ENCODE assay signal across 13 cellular contexts in genomic region chr10:15208221-15208620, GRCh38. TPM values are rescaled to one million over a fixed set of nuclear protein-coding genes. Genes with fewer than 3 reads are reported as not detected.
DNase-seq lines count a peak whose midpoint lies in the region; ATAC-seq, FAIRE-seq and TF ChIP-seq lines count a peak whose summit lies in the region.
"Had no signal": no experiment of that assay in that cellular context is flagged by ENCODE, and none has a peak within 500 bp of the region (broad histone marks: within the 10 kb centered on the region; RNA-seq: fewer than 3 reads in every experiment).

No MANE protein-coding gene starts in this region.

- peaks cover under 1% of the 10 kb centered on the region for H3K36me3 Mint-ChIP-seq in CD4-positive, CD25-positive, alpha-beta regulatory T cell
- H3K36me3 Mint-ChIP-seq in CD8-positive, alpha-beta memory T cell, result peaks cover 3 to 9% (median 7%) of the 10 kb centered on the region in 3 donors
- no peaks in the 10 kb centered on the region for H3K36me3 Mint-ChIP-seq in activated CD8-positive, alpha-beta T cell treated with anti-CD3 and anti-CD28 coated beads for 36 hours (ENCODE audit: low read depth)
- peaks cover 0 to 7% (median 5%) of the 10 kb centered on the region in 3 donors for H3K36me3 Mint-ChIP-seq in naive thymus-derived CD8-positive, alpha-beta T cell

- 90 to 92% methylated on average over 2 of the region's 2 CpGs for WGBS in pancreas, 2 donors

- peak overlapping the region; percentile 86 to 89 (median 87) for H3K4me3 Mint-ChIP-seq in CD4-positive, CD25-positive, alpha-beta regulatory T cell
- H3K4me3 Mint-ChIP-seq in CD8-positive, alpha-beta memory T cell, result peak overlapping the region; percentile 80 to 92 (median 85)
- peak overlapping the region; percentile 80 for H3K4me3 Mint-ChIP-seq in activated CD8-positive, alpha-beta T cell treated with anti-CD3 and anti-CD28 coated beads for 36 hours
- peak overlapping the region; percentile 63 to 88 (median 82) for H3K4me3 Mint-ChIP-seq in naive thymus-derived CD8-positive, alpha-beta T cell
- H3K4me3 Mint-ChIP-seq: type B pancreatic cell had no signal

- H3K27me3 ChIP-seq in CD4-positive, CD25-positive, alpha-beta regulatory T cell (ENCODE audit: control insufficient read depth, insufficient read depth, low read length), result no peaks in the 10 kb centered on the region
- no peaks in the 10 kb centered on the region for H3K27me3 ChIP-seq in CD8-positive, alpha-beta memory T cell (ENCODE audit: insufficient read depth, low read length, poor library complexity, severe bottlenecking)
- H3K27me3 ChIP-seq in pancreas, result no peaks in the 10 kb centered on the region
- H3K27me3 ChIP-seq: gastroesophageal sphincter had no signal

- peak overlapping the region; percentile 95 to 100 (median 99) for H3K27ac Mint-ChIP-seq in CD4-positive, CD25-positive, alpha-beta regulatory T cell
- H3K27ac Mint-ChIP-seq in CD8-positive, alpha-beta memory T cell, result peak overlapping the region; percentile 94 to 98 (median 96)
- peak overlapping the region; percentile 92 for H3K27ac Mint-ChIP-seq in activated CD8-positive, alpha-beta T cell treated with anti-CD3 and anti-CD28 coated beads for 36 hours
- H3K27ac Mint-ChIP-seq in naive thymus-derived CD8-positive, alpha-beta T cell, result peak overlapping the region; percentile 93 to 99 (median 96)
- H3K27ac Mint-ChIP-seq: type B pancreatic cell had no signal

- H3K27me3 Mint-ChIP-seq in CD4-positive, CD25-positive, alpha-beta regulatory T cell, result no peaks in the 10 kb centered on the region
- no peaks in the 10 kb centered on the region for H3K27me3 Mint-ChIP-seq in CD8-positive, alpha-beta memory T cell
- H3K27me3 Mint-ChIP-seq in activated CD8-positive, alpha-beta T cell treated with anti-CD3 and anti-CD28 coated beads for 36 hours, result no peaks in the 10 kb centered on the region
- H3K27me3 Mint-ChIP-seq in naive thymus-derived CD8-positive, alpha-beta T cell, result no peaks in the 10 kb centered on the region
- H3K27me3 Mint-ChIP-seq: type B pancreatic cell had no signal

- FAIRE-seq in pancreas (lab: Jason Lieb, UNC), result no peak
- no peak for FAIRE-seq in H54 (lab: Jason Lieb, UNC)

- H3K4me3 ChIP-seq in CD4-positive, CD25-positive, alpha-beta regulatory T cell (ENCODE audit: low read depth, low read length), result peak overlapping the region; percentile 82
- peak overlapping the region; percentile 10 for H3K4me3 ChIP-seq in CD8-positive, alpha-beta memory T cell (ENCODE audit: low read length)
- H3K4me3 ChIP-seq in pancreas, result no peak overlapping the region
- H3K4me3 ChIP-seq: smooth muscle cell had no signal

- CTCF ChIA-PET in CD8-positive, alpha-beta memory T cell (lab: Charles Lee), result no interaction called here
- CTCF ChIA-PET in activated CD8-positive, alpha-beta T cell treated with anti-CD3 and anti-CD28 coated beads for 36 hours (lab: Charles Lee), result no interaction called here

- intact Hi-C loops in activated CD8-positive, alpha-beta T cell treated with anti-CD3 and anti-CD28 coated beads for 36 hours (cut with micrococcal nuclease), result loop anchor here (2.0 to 5.0 kb wide), 2 partner anchors 36 to 163 kb away; partner anchors contain the start of gene FAM171A1
- intact Hi-C loops in pancreas (cut with DNase I), result no loop called here

- peaks cover 19 to 71% (median 50%) of the 10 kb centered on the region in 4 donors for H3K4me1 Mint-ChIP-seq in CD4-positive, CD25-positive, alpha-beta regulatory T cell
- H3K4me1 Mint-ChIP-seq in CD8-positive, alpha-beta memory T cell, result peaks cover 47 to 72% (median 55%) of the 10 kb centered on the region in 3 donors
- peaks cover 50% of the 10 kb centered on the region for H3K4me1 Mint-ChIP-seq in activated CD8-positive, alpha-beta T cell treated with anti-CD3 and anti-CD28 coated beads for 36 hours (ENCODE audit: low read depth)
- H3K4me1 Mint-ChIP-seq in naive thymus-derived CD8-positive, alpha-beta T cell, result peaks cover 18 to 68% (median 58%) of the 10 kb centered on the region in 4 donors

- no peaks in the 10 kb centered on the region for H3K36me3 ChIP-seq in CD4-positive, CD25-positive, alpha-beta regulatory T cell (ENCODE audit: control insufficient read depth, insufficient read depth, low read length)
- H3K36me3 ChIP-seq in CD8-positive, alpha-beta memory T cell (ENCODE audit: insufficient read depth, low read length), result no peaks in the 10 kb centered on the region
- peaks cover 0 to 3% (median 0%) of the 10 kb centered on the region in 3 donors for H3K36me3 ChIP-seq in pancreas

- ATAC-seq in CD4-positive, CD25-positive, alpha-beta regulatory T cell (ENCODE audit: low read depth in 2 of 2), result no peak
- ATAC-seq in activated CD8-positive, alpha-beta T cell treated with anti-CD3 and anti-CD28 coated beads for 36 hours, result peak; percentile 21
- peak; percentile 8 to 23 for ATAC-seq in naive thymus-derived CD8-positive, alpha-beta T cell
- ATAC-seq in pancreas, result no peak
- ATAC-seq: gastroesophageal sphincter had no signal

- no peak for TF ChIP-seq POLR2A in H54 (IDR thresholded peaks at IDR 0.05; ENCODE audit: low read depth, low read length)

- POLR2A ChIA-PET in CD8-positive, alpha-beta memory T cell (lab: Charles Lee), result interaction anchor here (0.7 to 1.6 kb wide), 2 partner anchors 10 to 12 kb away, joined by 3 to 4 read pairs; no protein-coding TSS in a partner anchor
- POLR2A ChIA-PET in activated CD8-positive, alpha-beta T cell treated with anti-CD3 and anti-CD28 coated beads for 36 hours (lab: Charles Lee), result interaction anchor here (0.8 to 1.0 kb wide), 3 partner anchors 16 to 110 kb away, joined by 3 to 4 read pairs (median 3); no protein-coding TSS in a partner anchor
- POLR2A ChIA-PET in naive thymus-derived CD8-positive, alpha-beta T cell (lab: Charles Lee), result interaction anchor here (0.6 to 3.1 kb wide), 6 partner anchors 8 to 39 kb away, joined by 3 to 49 read pairs (median 5); partner anchors contain the start of gene NMT2

- H3K9me3 ChIP-seq in CD4-positive, CD25-positive, alpha-beta regulatory T cell (ENCODE audit: control insufficient read depth in 2 of 2, low read length in 2 of 2), result no peaks in the 10 kb centered on the region
- no peaks in the 10 kb centered on the region for H3K9me3 ChIP-seq in CD8-positive, alpha-beta memory T cell (ENCODE audit: low read length)
- no peaks in the 10 kb centered on the region for H3K9me3 ChIP-seq in pancreas
- H3K9me3 ChIP-seq: gastroesophageal sphincter had no signal

- H3K4me1 ChIP-seq in CD4-positive, CD25-positive, alpha-beta regulatory T cell (ENCODE audit: control insufficient read depth, insufficient read depth, low read length, poor library complexity, severe bottlenecking), result peaks cover 46% of the 10 kb centered on the region
- H3K4me1 ChIP-seq in CD8-positive, alpha-beta memory T cell (ENCODE audit: insufficient read depth, low read length), result peaks cover 39% of the 10 kb centered on the region
- H3K4me1 ChIP-seq in pancreas, result no peaks in the 10 kb centered on the region

- no peak for TF ChIP-seq CTCF in activated CD8-positive, alpha-beta T cell treated with anti-CD3 and anti-CD28 coated beads for 36 hours (IDR thresholded peaks at IDR 0.05)
- no peak for TF ChIP-seq CTCF in pancreas (IDR thresholded peaks at IDR 0.05)

- peak in 1 of 3 donors; percentile 3 for DNase-seq in CD4-positive, CD25-positive, alpha-beta regulatory T cell
- DNase-seq in CD8-positive, alpha-beta memory T cell, result no peak
- DNase-seq in activated CD8-positive, alpha-beta T cell treated with anti-CD3 and anti-CD28 coated beads for 36 hours, result peak; percentile 12
- DNase-seq in naive thymus-derived CD8-positive, alpha-beta T cell, result no peak
- DNase-seq in pancreas (no peak), Ammon's horn (ENCODE audit: low spot score) (no peak), H54 (ENCODE audit: insufficient read length, low spot score) (no peak)
- DNase-seq: DMS79, NCI-H226, SHP77 had no signal

- no peaks in the 10 kb centered on the region for H3K9me3 Mint-ChIP-seq in CD4-positive, CD25-positive, alpha-beta regulatory T cell
- H3K9me3 Mint-ChIP-seq in CD8-positive, alpha-beta memory T cell, result no peaks in the 10 kb centered on the region
- no peaks in the 10 kb centered on the region for H3K9me3 Mint-ChIP-seq in activated CD8-positive, alpha-beta T cell treated with anti-CD3 and anti-CD28 coated beads for 36 hours
- no peaks in the 10 kb centered on the region for H3K9me3 Mint-ChIP-seq in naive thymus-derived CD8-positive, alpha-beta T cell

- H3K27ac ChIP-seq in CD4-positive, CD25-positive, alpha-beta regulatory T cell (ENCODE audit: insufficient read depth, low read length, poor library complexity, severe bottlenecking), result peak overlapping the region; percentile 92
- peak overlapping the region; percentile 49 for H3K27ac ChIP-seq in CD8-positive, alpha-beta memory T cell (ENCODE audit: low read depth, low read length)
- H3K27ac ChIP-seq in pancreas, result no peak overlapping the region
- H3K27ac ChIP-seq: gastroesophageal sphincter had no signal

RNA-seq across cellular contexts. Expression of gene NMT2, which starts 39.7 kb away (rescaled TPM):
- total RNA-seq in CD4-positive, CD25-positive, alpha-beta regulatory T cell, result 47.8 TPM
- 10 to 100 TPM; 37.1 to 50.3 (median 43.4) TPM for polyA plus RNA-seq in CD4-positive, CD25-positive, alpha-beta regulatory T cell
- 10 to 100 TPM; 16.1 to 16.8 TPM for total RNA-seq in CD8-positive, alpha-beta memory T cell
- 36.6 TPM for polyA plus RNA-seq in CD8-positive, alpha-beta memory T cell
- 10 to 100 TPM; 15.9 to 16.2 TPM for total RNA-seq in activated CD8-positive, alpha-beta T cell treated with anti-CD3 and anti-CD28 coated beads for 36 hours
- 10 to 100 TPM; 81.3 to 86.4 TPM for total RNA-seq in naive thymus-derived CD8-positive, alpha-beta T cell
- polyA plus RNA-seq in naive thymus-derived CD8-positive, alpha-beta T cell, result 10 to 100 TPM; 31.7 to 40.4 (median 34.9) TPM
- total RNA-seq in pancreas, result 10 to 100 TPM in 1 of 6 donors, 1 to 10 TPM in 5; 4.7 to 13.9 (median 7.3) TPM
- 1 to 10 TPM; 5.9 to 6.0 TPM for polyA plus RNA-seq in pancreas

Comparison
In these comparisons a context has a peak if more than half of its experiments do, and no peak if none do; other contexts are left out.
1. ATAC-seq: peak in activated CD8-positive, alpha-beta T cell treated with anti-CD3 and anti-CD28 coated beads for 36 hours (single experiment) and naive thymus-derived CD8-positive, alpha-beta T cell (2 of 2); none in CD4-positive, CD25-positive, alpha-beta regulatory T cell (0 of 2) and pancreas (0 of 4).
2. H3K27ac ChIP-seq: peak in CD4-positive, CD25-positive, alpha-beta regulatory T cell (single experiment) and CD8-positive, alpha-beta memory T cell (single experiment); none in pancreas (0 of 4).
3. H3K4me3 ChIP-seq: peak in CD4-positive, CD25-positive, alpha-beta regulatory T cell (single experiment) and CD8-positive, alpha-beta memory T cell (single experiment); none in pancreas (0 of 4).
4. Peak in every context shown above with its lines, with median percentiles within 50 percentile points of each other: H3K27ac Mint-ChIP-seq and H3K4me3 Mint-ChIP-seq.